Comparison of ENCODE assay signal across 8 cellular contexts in genomic region chr7:77759294-77759889, GRCh38. TPM values are rescaled to one million over a fixed set of nuclear protein-coding genes. Genes with fewer than 3 reads are reported as not detected.
DNase-seq lines count a peak whose midpoint lies in the region; ATAC-seq and TF ChIP-seq lines count a peak whose summit lies in the region.

No MANE protein-coding gene starts in this region.

- H3K4me1 Mint-ChIP-seq in GM23338 = no peaks in the 10 kb centered on the region; the same call in 2 of the 3 replicates

- H3K27ac Mint-ChIP-seq in GM23338 = no peak overlapping the region

- H3K9me2 ChIP-seq in GM23338 (ENCODE audit: insufficient read depth) = no peaks in the 10 kb centered on the region

- H3K27me3 Mint-ChIP-seq in GM23338 (ENCODE audit: insufficient read depth, low read depth, poor library complexity) = peaks cover 2% of the 10 kb centered on the region

- H3K4me2 ChIP-seq in GM23338 = no peak overlapping the region

- peak; percentile 84 for DNase-seq in GM23338 (ENCODE audit: low spot score)
- peak; percentile 8 for DNase-seq in NCI-H2196 treated with DMSO at 0.1 percent for 48 hours (lab: John Stamatoyannopoulos, UW; ENCODE audit: unreplicated experiment)
- DNase-seq in activated CD4-positive, alpha-beta T cell treated with anti-CD3 and anti-CD28 coated beads for 1 hour = peak; percentile 31
- peak; percentile 87 for DNase-seq in choroid plexus epithelial cell (ENCODE audit: low read depth)
- DNase-seq in left lobe of liver (ENCODE audit: low spot score) = peak; percentile 63
- peak in 2 of 3 donors; percentile 42 to 46 for DNase-seq in stimulated activated CD4-positive, alpha-beta T cell treated with anti-CD3 and anti-CD28 coated beads, TNF-alpha, amount 100 ng/mL, for 1 hour (ENCODE audit: low read depth in 3 of 3, low spot score in 1 of 3)

- H3K4me3 Mint-ChIP-seq in GM23338 = no peak overlapping the region

- peak; percentile 60; the same call in 2 of the 3 replicates for ATAC-seq in GM23338
- ATAC-seq in left lobe of liver = peak; percentile 89
- ATAC-seq in GM19452 (IDR thresholded peaks at IDR 0.05; ENCODE audit: unreplicated experiment) = no peak

- peaks cover 48% of the 10 kb centered on the region for H3K79me2 ChIP-seq in GM23338 (replicated peaks; ENCODE audit: insufficient read depth)

- H3K36me3 Mint-ChIP-seq in GM23338 (ENCODE audit: low read depth) = no peaks in the 10 kb centered on the region

- no peak overlapping the region for H3K4me3 ChIP-seq in GM23338
- H3K4me3 ChIP-seq in choroid plexus epithelial cell (ENCODE audit: low read depth, low read length) = peak overlapping the region; percentile 12

- H3K27me3 ChIP-seq in GM23338 (ENCODE audit: insufficient read depth) = no peaks in the 10 kb centered on the region

- H3K9me3 Mint-ChIP-seq in GM23338 = no peaks in the 10 kb centered on the region

- no peaks in the 10 kb centered on the region for H3K4me1 ChIP-seq in GM23338 (ENCODE audit: insufficient read depth)

- H3K27ac ChIP-seq in C4-2B = no peak overlapping the region
- no peak overlapping the region for H3K27ac ChIP-seq in GM23338 (ENCODE audit: low read depth)

- peaks cover 17% of the 10 kb centered on the region for H4K20me1 ChIP-seq in GM23338 (replicated peaks; ENCODE audit: insufficient read depth)

- no peak overlapping the region for H2AFZ ChIP-seq in GM23338

- no peaks in the 10 kb centered on the region for H3K36me3 ChIP-seq in GM23338 (ENCODE audit: insufficient read depth)

- TF ChIP-seq CTCF in C4-2B (conservative IDR thresholded peaks at IDR 0.05) = peak; percentile 92
- peak; percentile 82 to 96 for TF ChIP-seq CTCF in GM23338 (conservative IDR thresholded peaks at IDR 0.05; ENCODE audit: low read depth in 2 of 2)
- TF ChIP-seq CTCF in choroid plexus epithelial cell (conservative IDR thresholded peaks at IDR 0.05; ENCODE audit: low read depth, low read length) = peak; percentile 75

- H3F3A ChIP-seq in GM23338 (replicated peaks; ENCODE audit: low read depth) = no peaks in the 10 kb centered on the region

TF ChIP-seq in GM23338, 12 proteins besides CTCF, POLR2A, EP300 and RAD21 (continues in another document):
- no peak for TF ChIP-seq ZNF462 (CRISPR knock-in tag; IDR thresholded peaks at IDR 0.05)
- TF ChIP-seq REST (IDR thresholded peaks at IDR 0.05; ENCODE audit: unreplicated experiment) = no peak
- no peak for TF ChIP-seq EZH2phosphoT487 (IDR thresholded peaks at IDR 0.05; ENCODE audit: unreplicated experiment)
- TF ChIP-seq POLR2AphosphoS5 (IDR thresholded peaks at IDR 0.05; ENCODE audit: low read depth) = no peak
- TF ChIP-seq JUNB (IDR thresholded peaks at IDR 0.05; ENCODE audit: unreplicated experiment) = no peak
- TF ChIP-seq ZNF114 (CRISPR knock-in tag; IDR thresholded peaks at IDR 0.05) = no peak
- TF ChIP-seq STAT1 (IDR thresholded peaks at IDR 0.05; ENCODE audit: unreplicated experiment) = no peak
- no peak for TF ChIP-seq EZH2 (IDR thresholded peaks at IDR 0.05; ENCODE audit: low read depth, unreplicated experiment)
- TF ChIP-seq NANOG (IDR thresholded peaks at IDR 0.05; ENCODE audit: borderline replicate concordance) = no peak
- no peak for TF ChIP-seq ZNF331 (CRISPR knock-in tag; IDR thresholded peaks at IDR 0.05; ENCODE audit: low read depth)

RNA-seq across cellular contexts. Expression of gene TMEM60, which starts 38.8 kb away (rescaled TPM):
- 23.1 and 29.5 TPM in 2 replicates for total RNA-seq in GM23338 (2014; rRNA removed; shearing (Covaris generic))
- 61.5 and 68.2 TPM in 2 replicates for polyA plus RNA-seq in GM23338 (2016; fragmentation: Nextera tagmentation; extraction: Ambion mirVana)
- 5.3 TPM for total RNA-seq in left lobe of liver

RNA-seq across cellular contexts. Expression of gene PHTF2, which starts 39.2 kb away (rescaled TPM):
- 21.6 and 24.1 TPM in 2 replicates for total RNA-seq in GM23338 (2014; rRNA removed; shearing (Covaris generic))
- 10.2 and 14.6 TPM in 2 replicates for polyA plus RNA-seq in GM23338 (2016; fragmentation: Nextera tagmentation; extraction: Ambion mirVana)
- total RNA-seq in left lobe of liver = 3.3 TPM

Comparison
In these comparisons a context has a peak if more than half of its experiments do, and no peak if none do; other contexts are left out.
1. DNase-seq: peak in every context shown above with its lines; median percentile 87 in choroid plexus epithelial cell; 84 in GM23338; 63 in left lobe of liver; 44 in stimulated activated CD4-positive, alpha-beta T cell treated with anti-CD3 and anti-CD28 coated beads, TNF-alpha, amount 100 ng/mL, for 1 hour; 31 in activated CD4-positive, alpha-beta T cell treated with anti-CD3 and anti-CD28 coated beads for 1 hour; 8 in NCI-H2196 treated with DMSO at 0.1 percent for 48 hours.